In the genomic region with DNA sequence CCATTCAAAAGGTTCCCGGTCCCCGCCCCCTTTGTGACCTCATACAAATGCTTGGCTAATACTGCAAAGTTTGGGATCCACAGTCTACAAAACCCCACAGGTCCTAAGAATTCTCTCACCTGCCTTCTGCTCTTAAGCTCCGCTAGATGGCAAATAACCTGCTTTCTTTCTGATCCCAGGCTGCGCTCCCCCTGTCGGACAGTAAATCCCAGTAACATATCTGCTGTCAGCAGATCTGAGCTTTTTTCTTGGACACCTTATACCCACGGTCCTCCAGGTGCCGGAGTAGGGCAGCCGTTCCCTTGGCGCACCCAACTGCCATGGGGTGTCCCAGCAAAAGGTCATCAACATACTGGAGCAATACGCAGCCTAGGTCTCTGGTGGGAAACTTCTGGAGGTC, we compare ENCODE assay signal across 15 cellular contexts. TPM values are rescaled to one million over a fixed set of nuclear protein-coding genes. Genes with fewer than 3 reads are reported as not detected.
DNase-seq lines count a peak whose midpoint lies in the region; ATAC-seq and TF ChIP-seq lines count a peak whose summit lies in the region.
"Had no signal": no experiment of that assay in that cellular context is flagged by ENCODE, and none has a peak within 500 bp of the region (broad histone marks: within the 10 kb centered on the region; RNA-seq: fewer than 3 reads in every experiment).

No MANE protein-coding gene starts in this region.

- peaks cover 27% of the 10 kb centered on the region for H3K4me1 Mint-ChIP-seq in progenitor cell of endocrine pancreas (ENCODE audit: low read depth)
- H3K4me1 Mint-ChIP-seq: activated CD4-positive, alpha-beta T cell treated with anti-CD3 and anti-CD28 coated beads for 36 hours; activated naive CD8-positive, alpha-beta T cell treated with anti-CD3 and anti-CD28 coated beads, Interleukin-2, amount 10 ng/mL, durations not matched to agents 7 days and 5 days; central memory CD8-positive, alpha-beta T cell had no signal

- no peak for TF ChIP-seq POLR2A in body of pancreas (IDR thresholded peaks at IDR 0.05)

- H3K4me3 ChIP-seq in body of pancreas (no peak overlapping the region), SK-N-SH (ENCODE audit: low read depth in 2 of 2, low read length in 1 of 2) (no peak overlapping the region)
- H3K4me3 ChIP-seq: MG63 had no signal

- H3K27ac ChIP-seq in body of pancreas: no peak overlapping the region
- no peak overlapping the region for H3K27ac ChIP-seq in SK-N-SH (ENCODE audit: low read depth in 2 of 2, low read length in 1 of 2)

- TF ChIP-seq CTCF in body of pancreas (IDR thresholded peaks at IDR 0.05): peak in 4 of 7 experiments; percentile 14 to 43 (median 36)
- peak; percentile 8 for TF ChIP-seq CTCF in progenitor cell of endocrine pancreas (IDR thresholded peaks at IDR 0.05; ENCODE audit: unreplicated experiment)
- no peak for TF ChIP-seq CTCF in SK-N-SH (IDR thresholded peaks at IDR 0.05)

- H3K27me3 Mint-ChIP-seq in progenitor cell of endocrine pancreas: peaks cover 4% of the 10 kb centered on the region

- no peak overlapping the region for H3K9ac ChIP-seq in SK-N-SH

- intact Hi-C loops in body of pancreas (cut with DNase I): no loop called here

- H3K9me2 ChIP-seq in SK-N-SH: no peaks in the 10 kb centered on the region

- WGBS in body of pancreas, 2 donors: 57 to 67% methylated on average over 5 to 10 of the region's 10 CpGs
- WGBS in SK-N-SH (ENCODE audit: low lambda C conversion rate): 65% methylated on average over 6 of the region's 10 CpGs

- no peaks in the 10 kb centered on the region for H3K27me3 ChIP-seq in body of pancreas
- no peaks in the 10 kb centered on the region for H3K27me3 ChIP-seq in SK-N-SH (ENCODE audit: insufficient read depth)

- H3K4me2 ChIP-seq in SK-N-SH: no peak overlapping the region

- peaks cover 3% of the 10 kb centered on the region for H3K36me3 Mint-ChIP-seq in progenitor cell of endocrine pancreas (ENCODE audit: insufficient read depth)
- H3K36me3 Mint-ChIP-seq: activated naive CD8-positive, alpha-beta T cell treated with anti-CD3 and anti-CD28 coated beads, Interleukin-2, amount 10 ng/mL, durations not matched to agents 7 days and 5 days had no signal

- no peak overlapping the region for H3K27ac Mint-ChIP-seq in progenitor cell of endocrine pancreas
- H3K27ac Mint-ChIP-seq: activated CD4-positive, alpha-beta T cell treated with anti-CD3 and anti-CD28 coated beads for 36 hours; activated naive CD8-positive, alpha-beta T cell treated with anti-CD3 and anti-CD28 coated beads, Interleukin-2, amount 10 ng/mL, durations not matched to agents 7 days and 5 days; activated T-cell treated with anti-CD3 and anti-CD28 coated beads, Interleukin-2, amount 50 U/mL, for 24 hours had no signal

- H3K9me3 ChIP-seq in body of pancreas (no peaks in the 10 kb centered on the region), SK-N-SH (no peaks in the 10 kb centered on the region)

- H3K36me3 ChIP-seq in body of pancreas (replicated peaks in 1 of 2; ENCODE audit: insufficient read depth in 1 of 2, low read depth in 2 of 2) (no peaks in the 10 kb centered on the region), SK-N-SH (replicated peaks in 1 of 2; ENCODE audit: control insufficient read depth in 1 of 2, insufficient read depth in 2 of 2, low read length in 1 of 2) (no peaks in the 10 kb centered on the region)
- H3K36me3 ChIP-seq: MG63 had no signal

- no peak for TF ChIP-seq EP300 in SK-N-SH (IDR thresholded peaks at IDR 0.05; ENCODE audit: borderline replicate concordance in 1 of 2, low read depth in 1 of 2, low read length in 1 of 2)

- no peak overlapping the region for H3K4me3 Mint-ChIP-seq in progenitor cell of endocrine pancreas (ENCODE audit: low read depth)
- H3K4me3 Mint-ChIP-seq: activated CD4-positive, alpha-beta T cell treated with anti-CD3 and anti-CD28 coated beads for 36 hours; activated naive CD8-positive, alpha-beta T cell treated with anti-CD3 and anti-CD28 coated beads, Interleukin-2, amount 10 ng/mL, durations not matched to agents 7 days and 5 days; activated T-cell treated with anti-CD3 and anti-CD28 coated beads, Interleukin-2, amount 50 U/mL, for 24 hours; central memory CD8-positive, alpha-beta T cell; T-helper 17 cell had no signal

- H3K4me1 ChIP-seq in body of pancreas (peaks cover 22% of the 10 kb centered on the region), SK-N-SH (ENCODE audit: control insufficient read depth in 1 of 2, insufficient read depth in 2 of 2, low read depth in 1 of 2, low read length in 1 of 2) (no peaks in the 10 kb centered on the region)

- ATAC-seq in body of pancreas (no peak), HG03108 (IDR thresholded peaks at IDR 0.05; ENCODE audit: unreplicated experiment) (no peak)
- ATAC-seq: activated CD4-positive, alpha-beta T cell treated with anti-CD3 and anti-CD28 coated beads for 36 hours; T-helper 17 cell had no signal

- no peaks in the 10 kb centered on the region for H3K79me2 ChIP-seq in SK-N-SH (ENCODE audit: insufficient read depth)

- no peak overlapping the region for H2AFZ ChIP-seq in SK-N-SH (ENCODE audit: low read depth)

- no peaks in the 10 kb centered on the region for H4K20me1 ChIP-seq in SK-N-SH (ENCODE audit: insufficient read depth)

- POLR2A ChIA-PET in SK-N-SH (lab: Yijun Ruan, JAX): no interaction called here

- peak; percentile 14 for DNase-seq in ELR (ENCODE audit: low read depth)
- peak; percentile 5 for DNase-seq in NCI-H146 treated with DMSO at 0.1 percent for 48 hours (lab: John Stamatoyannopoulos, UW; ENCODE audit: unreplicated experiment)
- peak in 3 of 4 donors; percentile 22 to 39 (median 33) for DNase-seq in body of pancreas
- DNase-seq in progenitor cell of endocrine pancreas (ENCODE audit: low spot score, unreplicated experiment): no peak
- DNase-seq in activated CD8-positive, alpha-beta memory T cell treated with anti-CD3 and anti-CD28 coated beads for 24 hours: no peak
- DNase-seq in SK-N-SH: no peak
- DNase-seq: activated CD4-positive, alpha-beta T cell treated with anti-CD3 and anti-CD28 coated beads for 36 hours; activated naive CD8-positive, alpha-beta T cell treated with anti-CD3 and anti-CD28 coated beads, Interleukin-2, amount 10 ng/mL, durations not matched to agents 7 days and 5 days; activated T-cell treated with anti-CD3 and anti-CD28 coated beads, Interleukin-2, amount 50 U/mL, for 24 hours; C1 segment of cervical spinal cord; MG63; NCI-H2227 treated with DMSO at 0.1 percent for 48 hours; T-helper 17 cell had no signal

- H3K9me3 Mint-ChIP-seq in progenitor cell of endocrine pancreas (ENCODE audit: low read depth): peaks cover 11% of the 10 kb centered on the region
- H3K9me3 Mint-ChIP-seq: activated naive CD8-positive, alpha-beta T cell treated with anti-CD3 and anti-CD28 coated beads, Interleukin-2, amount 10 ng/mL, durations not matched to agents 7 days and 5 days had no signal

- no peaks in the 10 kb centered on the region for H3F3A ChIP-seq in SK-N-SH (replicated peaks; ENCODE audit: insufficient read depth)

- no peak for TF ChIP-seq RAD21 in SK-N-SH (IDR thresholded peaks at IDR 0.05; ENCODE audit: low read length)

- CTCF ChIA-PET in SK-N-SH (lab: Yijun Ruan, JAX): no interaction called here

TF ChIP-seq in SK-N-SH, 30 proteins besides CTCF, POLR2A, EP300 and RAD21 (continues in another document):
- TF ChIP-seq NRF1 (IDR thresholded peaks at IDR 0.05; ENCODE audit: low read depth, low read length) (no peak), JUND (IDR thresholded peaks at IDR 0.05) (no peak), RFX5 (IDR thresholded peaks at IDR 0.05; ENCODE audit: low read length) (no peak), EZH2phosphoT487 (IDR thresholded peaks at IDR 0.05; ENCODE audit: borderline replicate concordance, low read depth) (no peak), ELF1 (IDR thresholded peaks at IDR 0.05) (no peak), TAF1 (IDR thresholded peaks at IDR 0.05; ENCODE audit: borderline replicate concordance, low read depth, low read length) (no peak), MEF2A (IDR thresholded peaks at IDR 0.05; ENCODE audit: borderline replicate concordance, low read depth) (no peak), CHD2 (IDR thresholded peaks at IDR 0.05; ENCODE audit: low read length, partially characterized antibody) (no peak), SIN3A (IDR thresholded peaks at IDR 0.05; ENCODE audit: borderline replicate concordance, low read depth, low read length) (no peak), RCOR1 (IDR thresholded peaks at IDR 0.05; ENCODE audit: low read length) (no peak), NFIC (IDR thresholded peaks at IDR 0.05; ENCODE audit: borderline replicate concordance) (no peak)
- TF ChIP-seq, protein P1, sequence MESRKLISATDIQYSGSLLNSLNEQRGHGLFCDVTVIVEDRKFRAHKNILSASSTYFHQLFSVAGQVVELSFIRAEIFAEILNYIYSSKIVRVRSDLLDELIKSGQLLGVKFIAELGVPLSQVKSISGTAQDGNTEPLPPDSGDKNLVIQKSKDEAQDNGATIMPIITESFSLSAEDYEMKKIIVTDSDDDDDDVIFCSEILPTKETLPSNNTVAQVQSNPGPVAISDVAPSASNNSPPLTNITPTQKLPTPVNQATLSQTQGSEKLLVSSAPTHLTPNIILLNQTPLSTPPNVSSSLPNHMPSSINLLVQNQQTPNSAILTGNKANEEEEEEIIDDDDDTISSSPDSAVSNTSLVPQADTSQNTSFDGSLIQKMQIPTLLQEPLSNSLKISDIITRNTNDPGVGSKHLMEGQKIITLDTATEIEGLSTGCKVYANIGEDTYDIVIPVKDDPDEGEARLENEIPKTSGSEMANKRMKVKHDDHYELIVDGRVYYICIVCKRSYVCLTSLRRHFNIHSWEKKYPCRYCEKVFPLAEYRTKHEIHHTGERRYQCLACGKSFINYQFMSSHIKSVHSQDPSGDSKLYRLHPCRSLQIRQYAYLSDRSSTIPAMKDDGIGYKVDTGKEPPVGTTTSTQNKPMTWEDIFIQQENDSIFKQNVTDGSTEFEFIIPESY (IDR thresholded peaks at IDR 0.05; ENCODE audit: borderline replicate concordance, low read depth): no peak
- TF ChIP-seq, protein P2, sequence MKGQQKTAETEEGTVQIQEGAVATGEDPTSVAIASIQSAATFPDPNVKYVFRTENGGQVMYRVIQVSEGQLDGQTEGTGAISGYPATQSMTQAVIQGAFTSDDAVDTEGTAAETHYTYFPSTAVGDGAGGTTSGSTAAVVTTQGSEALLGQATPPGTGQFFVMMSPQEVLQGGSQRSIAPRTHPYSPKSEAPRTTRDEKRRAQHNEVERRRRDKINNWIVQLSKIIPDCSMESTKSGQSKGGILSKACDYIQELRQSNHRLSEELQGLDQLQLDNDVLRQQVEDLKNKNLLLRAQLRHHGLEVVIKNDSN (IDR thresholded peaks at IDR 0.05; ENCODE audit: borderline replicate concordance, low read depth): no peak

RNA-seq across cellular contexts. Expression of a gene that starts 39.0 kb away (rescaled TPM):
- total RNA-seq in body of pancreas: 10 to 100 TPM; 17.8 to 17.9 TPM
- 48.3 and 50.2 TPM in 2 replicates for total RNA-seq in progenitor cell of endocrine pancreas
- polyA plus RNA-seq in SK-N-SH (2012; rRNA removed): 18.6 and 20.1 TPM in 2 replicates
- polyA plus RNA-seq in SK-N-SH (2012; cell fraction: cytosol; rRNA removed): 11.6 and 16.6 TPM in 2 replicates
- 31.3 and 32.1 TPM in 2 replicates for polyA plus RNA-seq in SK-N-SH (2012; cell fraction: nucleus; rRNA removed)

RNA-seq across cellular contexts. Expression of a gene that starts 59.9 kb away (rescaled TPM):
- total RNA-seq in body of pancreas (10 to 100 TPM; 15.8 to 35.0 TPM), progenitor cell of endocrine pancreas (36.5 and 40.0 TPM in 2 replicates)
- 113 and 116 TPM in 2 replicates for polyA plus RNA-seq in SK-N-SH (2012; rRNA removed)
- 36.6 and 76.5 TPM in 2 replicates for polyA plus RNA-seq in SK-N-SH (2012; cell fraction: cytosol; rRNA removed)
- 59.4 and 94.1 TPM in 2 replicates for polyA plus RNA-seq in SK-N-SH (2012; cell fraction: nucleus; rRNA removed)

Comparison
In these comparisons a context has a peak if more than half of its experiments do, and no peak if none do; other contexts are left out.
1. DNase-seq: peak in ELR (single experiment), NCI-H146 treated with DMSO at 0.1 percent for 48 hours (single experiment) and body of pancreas (3 of 4); none in progenitor cell of endocrine pancreas (single experiment), activated CD8-positive, alpha-beta memory T cell treated with anti-CD3 and anti-CD28 coated beads for 24 hours (single experiment) and SK-N-SH (single experiment).